In genomic region chr12:116882742-116883141, GRCh38 we compare ENCODE assay signal across 8 cellular contexts. TPM values are rescaled to one million over a fixed set of nuclear protein-coding genes. Genes with fewer than 3 reads are reported as not detected.
DNase-seq lines count a peak whose midpoint lies in the region; ATAC-seq and TF ChIP-seq lines count a peak whose summit lies in the region.

No MANE protein-coding gene starts in this region.

- H3K36me3 Mint-ChIP-seq in stimulated activated naive B cell treated with anti-CD40 and anti-IgM and Interleukin-4, amounts not matched to agents 10 μg/mL and 1 μg/mL and 100 μg/mL, for 72 hours: peaks cover 0 to 2% of the 10 kb centered on the region in 2 donors
- H3K36me3 Mint-ChIP-seq in Calu3 (ENCODE audit: insufficient read depth, unreplicated experiment): peaks cover 11% of the 10 kb centered on the region

- TF ChIP-seq CTCF in cardiac muscle cell (IDR thresholded peaks at IDR 0.05; ENCODE audit: low read depth, low read length) (peak; percentile 30), OCI-LY3 (IDR thresholded peaks at IDR 0.05; ENCODE audit: low read depth, low read length) (peak; percentile 24; the same call in 1 of the 2 replicates), fibroblast of the aortic adventitia (IDR thresholded peaks at IDR 0.05; ENCODE audit: insufficient read depth, low read length) (peak; percentile 37), Calu3 (IDR thresholded peaks at IDR 0.05; ENCODE audit: unreplicated experiment) (no peak)

- H3K4me1 ChIP-seq in cardiac muscle cell (ENCODE audit: low read depth): peaks cover 15% of the 10 kb centered on the region
- H3K4me1 ChIP-seq in OCI-LY3 (ENCODE audit: low read length): no peaks in the 10 kb centered on the region

- H3K4me1 Mint-ChIP-seq in stimulated activated naive B cell treated with anti-CD40 and anti-IgM and Interleukin-4, amounts not matched to agents 10 μg/mL and 1 μg/mL and 100 μg/mL, for 72 hours: peaks cover 30 to 52% of the 10 kb centered on the region in 2 donors
- peaks cover 30% of the 10 kb centered on the region for H3K4me1 Mint-ChIP-seq in Calu3 (ENCODE audit: low read depth, unreplicated experiment)

- peaks cover 36 to 48% of the 10 kb centered on the region in 2 donors for H3K27me3 Mint-ChIP-seq in stimulated activated naive B cell treated with anti-CD40 and anti-IgM and Interleukin-4, amounts not matched to agents 10 μg/mL and 1 μg/mL and 100 μg/mL, for 72 hours
- H3K27me3 Mint-ChIP-seq in Calu3 (ENCODE audit: unreplicated experiment): peaks cover 81% of the 10 kb centered on the region

- intact Hi-C loops in Right ventricle myocardium superior (cut with DNase I): loop anchor here (5.0 kb wide), 1 partner anchor 180 kb away; no protein-coding TSS in a partner anchor
- intact Hi-C loops in Calu3 (cut with micrococcal nuclease; ENCODE audit: unreplicated experiment): loop anchor here (1.0 to 10.0 kb wide), 2 partner anchors 148 to 179 kb away; partner anchors contain the start of genes RNFT2 and SPRING1

- CTCF ChIA-PET in Calu3 (lab: Charles Lee): interaction anchor here (0.6 to 1.5 kb wide), 5 partner anchors 8 to 179 kb away, joined by 5 to 7 read pairs (median 7); no protein-coding TSS in a partner anchor

- H3K36me3 ChIP-seq in cardiac muscle cell (no peaks in the 10 kb centered on the region), OCI-LY3 (replicated peaks; ENCODE audit: low read depth, low read length) (no peaks in the 10 kb centered on the region)

- no peaks in the 10 kb centered on the region for H3K9me3 Mint-ChIP-seq in stimulated activated naive B cell treated with anti-CD40 and anti-IgM and Interleukin-4, amounts not matched to agents 10 μg/mL and 1 μg/mL and 100 μg/mL, for 72 hours
- no peaks in the 10 kb centered on the region for H3K9me3 Mint-ChIP-seq in Calu3 (ENCODE audit: low read depth, unreplicated experiment)

- H3K4me3 Mint-ChIP-seq in stimulated activated naive B cell treated with anti-CD40 and anti-IgM and Interleukin-4, amounts not matched to agents 10 μg/mL and 1 μg/mL and 100 μg/mL, for 72 hours: no peak overlapping the region
- no peak overlapping the region for H3K4me3 Mint-ChIP-seq in Calu3 (ENCODE audit: low read depth, unreplicated experiment)

- H3K4me3 ChIP-seq in cardiac muscle cell (no peak overlapping the region), OCI-LY3 (ENCODE audit: low read length) (no peak overlapping the region), fibroblast of the aortic adventitia (ENCODE audit: low read depth, low read length) (no peak overlapping the region)

- DNase-seq in cardiac muscle cell (ENCODE audit: low read depth in 1 of 2, low spot score in 1 of 2): peak in 1 of 2 donors; percentile 54
- DNase-seq in Right ventricle myocardium superior: no peak
- peak; percentile 64 for DNase-seq in fibroblast of the aortic adventitia (ENCODE audit: low read depth)
- DNase-seq in stimulated activated naive B cell treated with anti-CD40 and anti-IgM and Interleukin-4, amounts not matched to agents 10 μg/mL and 1 μg/mL and 100 μg/mL, for 72 hours: no peak
- DNase-seq in Calu3: no peak
- no peak for DNase-seq in stimulated activated CD4-positive, alpha-beta T cell treated with anti-CD3 and anti-CD28 coated beads, Interleukin-4, amount 100 ng/mL, for 1 hour

- H4K20me1 ChIP-seq in OCI-LY3 (ENCODE audit: insufficient read depth, low read length): no peaks in the 10 kb centered on the region

- ATAC-seq in Right ventricle myocardium superior (ENCODE audit: poor library complexity) (no peak), HG03354 (IDR thresholded peaks at IDR 0.05; ENCODE audit: poor library complexity, severe bottlenecking, unreplicated experiment) (no peak)
- peak; percentile 41 to 58 for ATAC-seq in stimulated activated naive B cell treated with anti-CD40 and anti-IgM and Interleukin-4, amounts not matched to agents 10 μg/mL and 1 μg/mL and 100 μg/mL, for 72 hours (replicated peaks)

- no TSS peak for BruUV-seq in Calu3 (replicated peaks; lab: Mats Ljungman, UMichigan)

- no peaks in the 10 kb centered on the region for H3K9me3 ChIP-seq in cardiac muscle cell (ENCODE audit: low read depth)
- no peaks in the 10 kb centered on the region for H3K9me3 ChIP-seq in OCI-LY3 (ENCODE audit: insufficient read depth, low read length)

- H3K27ac ChIP-seq in cardiac muscle cell: no peak overlapping the region
- H3K27ac ChIP-seq in OCI-LY3 (ENCODE audit: low read length): no peak overlapping the region

- no peak overlapping the region for H3K27ac Mint-ChIP-seq in stimulated activated naive B cell treated with anti-CD40 and anti-IgM and Interleukin-4, amounts not matched to agents 10 μg/mL and 1 μg/mL and 100 μg/mL, for 72 hours
- no peak overlapping the region for H3K27ac Mint-ChIP-seq in Calu3 (ENCODE audit: unreplicated experiment)

- H3K27me3 ChIP-seq in cardiac muscle cell (peaks cover 83% of the 10 kb centered on the region), OCI-LY3 (ENCODE audit: low read depth, low read length) (peaks cover 20% of the 10 kb centered on the region)

- no peak overlapping the region for H2AFZ ChIP-seq in OCI-LY3 (ENCODE audit: low read depth, low read length)

- no peak overlapping the region for H3K9ac ChIP-seq in OCI-LY3 (ENCODE audit: low read length)

- no peak overlapping the region for H3K4me2 ChIP-seq in OCI-LY3 (ENCODE audit: low read length)

- no peaks in the 10 kb centered on the region for H3K79me2 ChIP-seq in OCI-LY3 (ENCODE audit: low read length)

RNA-seq across cellular contexts. Expression of gene HRK, which starts 1.5 kb away (rescaled TPM):
- total RNA-seq in cardiac muscle cell (0.25 TPM in 1 of 2 replicates, not detected in the other), Right ventricle myocardium superior (0.27 TPM), fibroblast of the aortic adventitia (ENCODE audit: low replicate concordance) (0.41 TPM in 1 of 2 replicates, not detected in the other), Calu3 (2022) (0.12 TPM in 1 of 2 replicates, not detected in the other)
- 0.06 and 0.17 TPM in 2 replicates for polyA plus RNA-seq in cardiac muscle cell

RNA-seq across cellular contexts. Expression of gene FBXW8, which starts 28.0 kb away (rescaled TPM):
- total RNA-seq in cardiac muscle cell (22.1 and 25.7 TPM in 2 replicates), Right ventricle myocardium superior (5.5 TPM), fibroblast of the aortic adventitia (ENCODE audit: low replicate concordance) (6.6 and 11.2 TPM in 2 replicates), Calu3 (2022) (18.1 and 18.2 TPM in 2 replicates)
- polyA plus RNA-seq in cardiac muscle cell: 15.3 and 20.9 TPM in 2 replicates

Comparison
In these comparisons a context has a peak if more than half of its experiments do, and no peak if none do; other contexts are left out.
1. ATAC-seq: peak in stimulated activated naive B cell treated with anti-CD40 and anti-IgM and Interleukin-4, amounts not matched to agents 10 μg/mL and 1 μg/mL and 100 μg/mL, for 72 hours (2 of 2); none in Right ventricle myocardium superior (single experiment) and HG03354 (single experiment).